In genomic region chr4:178080312-178080711, GRCh38 we compare ENCODE assay signal across 23 cellular contexts.
"Had no signal": no experiment of that assay in that cellular context is flagged by ENCODE, and none has a peak within 500 bp of the region (broad histone marks: within the 10 kb centered on the region; RNA-seq: fewer than 3 reads in every experiment).

No MANE protein-coding gene starts in this region.

- H3K27ac Mint-ChIP-seq: effector memory CD8-positive, alpha-beta T cell; naive thymus-derived CD8-positive, alpha-beta T cell; stimulated activated naive CD8-positive, alpha-beta T cell treated with anti-CD3 and anti-CD28 coated beads, Interleukin-15, amount 100 ng/mL, for 72 hours had no signal

- H3K4me1 Mint-ChIP-seq: naive thymus-derived CD8-positive, alpha-beta T cell; stimulated activated naive CD8-positive, alpha-beta T cell treated with anti-CD3 and anti-CD28 coated beads, Interleukin-15, amount 100 ng/mL, for 72 hours had no signal

- H3K27ac ChIP-seq: gastrocnemius medialis, lower lobe of right lung, ovary, right lobe of liver, suprapubic skin, transverse colon, upper lobe of right lung, uterus had no signal

- H3K36me3 ChIP-seq: gastrocnemius medialis, lower lobe of right lung, ovary, right lobe of liver, suprapubic skin, transverse colon, upper lobe of right lung, uterus had no signal

- DNase-seq: cortex of kidney; effector memory CD8-positive, alpha-beta T cell; gastrocnemius medialis; head of caudate nucleus; left ventricle myocardium superior; lower lobe of right lung; naive thymus-derived CD8-positive, alpha-beta T cell; occipital lobe; ovary; posterior cingulate gyrus; retina; right lobe of liver; small intestine; stimulated activated CD4-positive, alpha-beta T cell treated with anti-CD3 and anti-CD28 coated beads, Interleukin-12 subunit alpha, Interleukin-12 subunit beta, amount 100 ng/mL, for 4 hours; stimulated activated CD4-positive, alpha-beta T cell treated with anti-CD3 and anti-CD28 coated beads, Interleukin-1b, Interleukin-23, amount 100 ng/mL, for 48 hours; stimulated activated CD4-positive, alpha-beta T cell treated with anti-CD3 and anti-CD28 coated beads, Interleukin-4, amount 100 ng/mL, for 1 hour; stimulated activated CD8-positive, alpha-beta memory T cell treated with anti-CD3 and anti-CD28 coated beads, Interleukin-4, amount 100 ng/mL, for 48 hours; stimulated activated naive CD4-positive, alpha-beta T cell; stimulated activated naive CD8-positive, alpha-beta T cell treated with anti-CD3 and anti-CD28 coated beads, Interleukin-15, amount 100 ng/mL, for 72 hours; transverse colon; upper lobe of right lung; uterus had no signal

- H3K27me3 Mint-ChIP-seq: effector memory CD8-positive, alpha-beta T cell; naive thymus-derived CD8-positive, alpha-beta T cell; stimulated activated naive CD8-positive, alpha-beta T cell treated with anti-CD3 and anti-CD28 coated beads, Interleukin-15, amount 100 ng/mL, for 72 hours had no signal

- H3K9me3 ChIP-seq: gastrocnemius medialis, lower lobe of right lung, ovary, right lobe of liver, suprapubic skin, transverse colon, upper lobe of right lung, uterus had no signal

- H3K36me3 Mint-ChIP-seq: naive thymus-derived CD8-positive, alpha-beta T cell had no signal

- H3K27me3 ChIP-seq: gastrocnemius medialis, ovary, right lobe of liver, suprapubic skin, transverse colon, upper lobe of right lung, uterus had no signal

- H3K4me3 Mint-ChIP-seq: effector memory CD8-positive, alpha-beta T cell; naive thymus-derived CD8-positive, alpha-beta T cell; stimulated activated naive CD8-positive, alpha-beta T cell treated with anti-CD3 and anti-CD28 coated beads, Interleukin-15, amount 100 ng/mL, for 72 hours had no signal

- H3K4me1 ChIP-seq: gastrocnemius medialis, lower lobe of right lung, right lobe of liver, suprapubic skin, transverse colon, upper lobe of right lung, uterus had no signal

- H3K4me3 ChIP-seq: gastrocnemius medialis, lower lobe of right lung, ovary, right lobe of liver, suprapubic skin, transverse colon, upper lobe of right lung, uterus had no signal

- ATAC-seq: effector memory CD8-positive, alpha-beta T cell; gastrocnemius medialis; left ventricle myocardium superior; lower lobe of right lung; naive thymus-derived CD8-positive, alpha-beta T cell; right lobe of liver; stimulated activated naive CD8-positive, alpha-beta T cell treated with anti-CD3 and anti-CD28 coated beads, Interleukin-15, amount 100 ng/mL, for 72 hours; upper lobe of right lung had no signal
